Comparison of ENCODE assay signal across 28 cellular contexts in the genomic region with DNA sequence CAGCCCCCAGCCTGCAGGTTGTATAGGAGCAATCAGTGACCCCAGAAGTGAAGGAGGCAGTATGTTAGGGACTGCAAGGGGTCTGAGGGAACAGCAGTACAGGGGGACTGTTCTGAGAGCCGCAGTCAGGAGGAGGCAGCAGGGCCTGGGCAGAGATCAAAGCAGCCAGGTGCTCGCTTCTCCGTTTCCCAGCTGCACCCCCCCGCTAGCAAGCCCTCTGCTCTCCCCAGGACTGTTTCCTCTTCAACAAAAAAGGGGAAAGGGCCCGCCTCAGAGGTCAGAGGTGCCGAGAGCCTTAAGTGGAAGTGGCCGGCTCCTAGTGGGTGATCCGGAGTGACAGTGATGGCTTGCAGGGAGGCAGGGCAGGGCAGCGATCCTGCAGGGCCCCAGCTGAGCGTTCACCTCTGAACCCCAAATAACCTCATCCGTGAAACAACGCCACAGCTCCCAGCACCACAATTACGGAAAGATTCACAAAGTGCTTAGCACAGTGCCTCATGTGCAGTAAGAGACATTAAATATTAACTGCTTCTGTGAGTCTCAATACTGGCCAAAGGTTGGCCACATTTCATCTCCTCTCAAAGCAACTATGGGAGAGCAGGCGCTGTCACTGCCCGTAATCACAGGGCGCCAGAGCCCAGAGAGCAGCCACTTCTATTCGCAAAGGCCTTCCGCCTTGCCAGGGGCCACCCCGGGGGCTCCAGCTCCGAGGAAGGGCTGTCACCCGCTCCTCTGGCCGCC. TPM values are rescaled to one million over a fixed set of nuclear protein-coding genes. Genes with fewer than 3 reads are reported as not detected.
DNase-seq lines count a peak whose midpoint lies in the region; ATAC-seq and TF ChIP-seq lines count a peak whose summit lies in the region.
"Had no signal": no experiment of that assay in that cellular context is flagged by ENCODE, and none has a peak within 500 bp of the region (broad histone marks: within the 10 kb centered on the region; RNA-seq: fewer than 3 reads in every experiment).

No MANE protein-coding gene starts in this region.

- H4K20me1 ChIP-seq in MM.1S (ENCODE audit: insufficient read depth, low read length): peaks cover 10% of the 10 kb centered on the region

- H2AFZ ChIP-seq in MM.1S (ENCODE audit: low read length): no peak overlapping the region

- H3K27me3 Mint-ChIP-seq in activated CD4-positive, alpha-beta T cell treated with anti-CD3 and anti-CD28 coated beads, Interleukin-2, amount 10 ng/mL, durations not matched to agents 7 days and 5 days: no peaks in the 10 kb centered on the region
- H3K27me3 Mint-ChIP-seq: activated CD4-positive, alpha-beta memory T cell treated with anti-CD3 and anti-CD28 coated beads for 36 hours; activated naive CD8-positive, alpha-beta T cell treated with anti-CD3 and anti-CD28 coated beads for 36 hours; activated T-helper 17 cell treated with anti-CD3 and anti-CD28 coated beads, Interleukin-2, amount 50 U/mL, for 72 hours; CD4-positive, alpha-beta memory T cell had no signal

- POLR2A ChIA-PET in activated CD4-positive, alpha-beta T cell treated with anti-CD3 and anti-CD28 coated beads, Interleukin-2, amount 10 ng/mL, durations not matched to agents 7 days and 5 days (lab: Charles Lee): interaction anchor here (0.8 kb wide), 1 partner anchor 10 kb away, joined by 3 read pairs; no protein-coding TSS in a partner anchor

- peaks cover 61% of the 10 kb centered on the region for H3K4me1 ChIP-seq in MM.1S (ENCODE audit: low read length)
- H3K4me1 ChIP-seq: ascending aorta, foreskin keratinocyte had no signal

- no peaks in the 10 kb centered on the region for H3K9me3 ChIP-seq in MM.1S (replicated peaks; ENCODE audit: insufficient read depth, low read length)
- H3K9me3 ChIP-seq: ascending aorta had no signal

- no peak overlapping the region for H3K4me3 Mint-ChIP-seq in activated CD4-positive, alpha-beta T cell treated with anti-CD3 and anti-CD28 coated beads, Interleukin-2, amount 10 ng/mL, durations not matched to agents 7 days and 5 days
- no peak overlapping the region for H3K4me3 Mint-ChIP-seq in stimulated activated effector memory CD8-positive, alpha-beta T cell treated with anti-CD3 and anti-CD28 coated beads, Interleukin-12 subunit alpha, Interleukin-12 subunit beta, amount 100 ng/mL, for 72 hours
- H3K4me3 Mint-ChIP-seq: activated CD4-positive, alpha-beta memory T cell treated with anti-CD3 and anti-CD28 coated beads for 36 hours; activated naive CD8-positive, alpha-beta T cell treated with anti-CD3 and anti-CD28 coated beads for 36 hours; activated T-helper 17 cell treated with anti-CD3 and anti-CD28 coated beads, Interleukin-2, amount 50 U/mL, for 72 hours; CD4-positive, alpha-beta memory T cell; endodermal cell had no signal

- DNase-seq in activated CD4-positive, alpha-beta T cell treated with anti-CD3 and anti-CD28 coated beads, Interleukin-2, amount 10 ng/mL, durations not matched to agents 7 days and 5 days: no peak
- no peak for DNase-seq in activated CD4-positive, alpha-beta T cell treated with anti-CD3 and anti-CD28 coated beads, Interleukin-2, amount 50 U/mL, for 1 hour
- DNase-seq in MM.1S (peak; percentile 47), left kidney (ENCODE audit: low read depth, low spot score) (peak; percentile 17), NCI-H146 treated with DMSO at 0.1 percent for 48 hours (lab: John Stamatoyannopoulos, UW; ENCODE audit: unreplicated experiment) (no peak), OCI-M2 (lab: John Stamatoyannopoulos, UW; ENCODE audit: unreplicated experiment) (no peak)
- DNase-seq in stimulated activated effector memory CD8-positive, alpha-beta T cell treated with anti-CD3 and anti-CD28 coated beads, Interleukin-12 subunit alpha, Interleukin-12 subunit beta, amount 100 ng/mL, for 72 hours (ENCODE audit: low spot score in 2 of 2): no peak
- DNase-seq: 8988T; activated CD4-positive, alpha-beta memory T cell treated with anti-CD3 and anti-CD28 coated beads for 36 hours; activated naive CD8-positive, alpha-beta T cell treated with anti-CD3 and anti-CD28 coated beads for 36 hours; caudate nucleus; CD4-positive, alpha-beta memory T cell; endodermal cell; foreskin keratinocyte; NCI-H1092 treated with DMSO at 0.1 percent for 48 hours; NCI-H2029; NCI-H69; retina; T-helper 1 cell had no signal

- peak overlapping the region; percentile 34 for H3K4me2 ChIP-seq in MM.1S (ENCODE audit: low read depth, low read length)

- H3K27me3 ChIP-seq in MM.1S (replicated peaks; ENCODE audit: insufficient read depth, low read length): no peaks in the 10 kb centered on the region
- H3K27me3 ChIP-seq: ascending aorta, foreskin keratinocyte had no signal

- peaks cover 72% of the 10 kb centered on the region for H3K36me3 ChIP-seq in MM.1S (replicated peaks; ENCODE audit: insufficient read depth, low read length)

- peaks cover 42% of the 10 kb centered on the region for H3K36me3 Mint-ChIP-seq in activated CD4-positive, alpha-beta T cell treated with anti-CD3 and anti-CD28 coated beads, Interleukin-2, amount 10 ng/mL, durations not matched to agents 7 days and 5 days (ENCODE audit: low read depth)
- H3K36me3 Mint-ChIP-seq in stimulated activated effector memory CD8-positive, alpha-beta T cell treated with anti-CD3 and anti-CD28 coated beads, Interleukin-12 subunit alpha, Interleukin-12 subunit beta, amount 100 ng/mL, for 72 hours: peaks cover 92% of the 10 kb centered on the region

- H3K27ac Mint-ChIP-seq in activated CD4-positive, alpha-beta T cell treated with anti-CD3 and anti-CD28 coated beads, Interleukin-2, amount 10 ng/mL, durations not matched to agents 7 days and 5 days: peak overlapping the region; percentile 80
- H3K27ac Mint-ChIP-seq in stimulated activated effector memory CD8-positive, alpha-beta T cell treated with anti-CD3 and anti-CD28 coated beads, Interleukin-12 subunit alpha, Interleukin-12 subunit beta, amount 100 ng/mL, for 72 hours: peak overlapping the region; percentile 45
- H3K27ac Mint-ChIP-seq: activated CD4-positive, alpha-beta memory T cell treated with anti-CD3 and anti-CD28 coated beads for 36 hours; activated naive CD8-positive, alpha-beta T cell treated with anti-CD3 and anti-CD28 coated beads for 36 hours; CD4-positive, alpha-beta memory T cell had no signal

- H3K9me2 ChIP-seq in MM.1S (replicated peaks; ENCODE audit: insufficient read depth, low read length): no peaks in the 10 kb centered on the region

- ATAC-seq in stimulated activated effector memory CD8-positive, alpha-beta T cell treated with anti-CD3 and anti-CD28 coated beads, Interleukin-12 subunit alpha, Interleukin-12 subunit beta, amount 100 ng/mL, for 72 hours: no peak
- no peak for ATAC-seq in GM18873 (IDR thresholded peaks at IDR 0.05; ENCODE audit: low FRiP score, unreplicated experiment)
- ATAC-seq: activated T-helper 17 cell treated with anti-CD3 and anti-CD28 coated beads, Interleukin-2, amount 50 U/mL, for 72 hours; esophagus mucosa; foreskin keratinocyte had no signal

- no peak overlapping the region for H3K4me3 ChIP-seq in MM.1S (ENCODE audit: low read length)
- H3K4me3 ChIP-seq: ascending aorta had no signal

- peak overlapping the region; percentile 90 for H3K27ac ChIP-seq in MM.1S (ENCODE audit: low read length)
- H3K27ac ChIP-seq: ascending aorta, foreskin keratinocyte had no signal

- no peak for TF ChIP-seq CTCF in MM.1S (IDR thresholded peaks at IDR 0.05; ENCODE audit: low read length)

- peaks cover 27% of the 10 kb centered on the region for H3K4me1 Mint-ChIP-seq in activated CD4-positive, alpha-beta T cell treated with anti-CD3 and anti-CD28 coated beads, Interleukin-2, amount 10 ng/mL, durations not matched to agents 7 days and 5 days
- H3K4me1 Mint-ChIP-seq in stimulated activated effector memory CD8-positive, alpha-beta T cell treated with anti-CD3 and anti-CD28 coated beads, Interleukin-12 subunit alpha, Interleukin-12 subunit beta, amount 100 ng/mL, for 72 hours: no peaks in the 10 kb centered on the region
- H3K4me1 Mint-ChIP-seq: activated T-helper 17 cell treated with anti-CD3 and anti-CD28 coated beads, Interleukin-2, amount 50 U/mL, for 72 hours; endodermal cell had no signal

- peaks cover 70% of the 10 kb centered on the region for H3F3A ChIP-seq in MM.1S (ENCODE audit: insufficient read depth, low read length)

- H3K79me2 ChIP-seq in MM.1S (ENCODE audit: low read length): peaks cover 100% of the 10 kb centered on the region

- H3K9ac ChIP-seq in MM.1S (ENCODE audit: low read length): peak overlapping the region; percentile 46

- no peaks in the 10 kb centered on the region for H3K9me3 Mint-ChIP-seq in activated CD4-positive, alpha-beta T cell treated with anti-CD3 and anti-CD28 coated beads, Interleukin-2, amount 10 ng/mL, durations not matched to agents 7 days and 5 days
- H3K9me3 Mint-ChIP-seq in stimulated activated effector memory CD8-positive, alpha-beta T cell treated with anti-CD3 and anti-CD28 coated beads, Interleukin-12 subunit alpha, Interleukin-12 subunit beta, amount 100 ng/mL, for 72 hours: no peaks in the 10 kb centered on the region
- H3K9me3 Mint-ChIP-seq: activated CD4-positive, alpha-beta memory T cell treated with anti-CD3 and anti-CD28 coated beads for 36 hours; activated naive CD8-positive, alpha-beta T cell treated with anti-CD3 and anti-CD28 coated beads for 36 hours; activated T-helper 17 cell treated with anti-CD3 and anti-CD28 coated beads, Interleukin-2, amount 50 U/mL, for 72 hours; CD4-positive, alpha-beta memory T cell; endodermal cell had no signal

- CTCF ChIA-PET in activated CD4-positive, alpha-beta T cell treated with anti-CD3 and anti-CD28 coated beads, Interleukin-2, amount 10 ng/mL, durations not matched to agents 7 days and 5 days (lab: Charles Lee): interaction anchor here (0.6 kb wide), 1 partner anchor 10 kb away, joined by 4 read pairs; no protein-coding TSS in a partner anchor

RNA-seq across cellular contexts. Expression of a gene that starts 8.0 kb away (rescaled TPM):
- 100 to 1,000 TPM; 122 to 123 TPM for total RNA-seq in activated CD4-positive, alpha-beta T cell treated with anti-CD3 and anti-CD28 coated beads, Interleukin-2, amount 10 ng/mL, durations not matched to agents 7 days and 5 days

RNA-seq across cellular contexts. Expression of a gene that starts 42.1 kb away (rescaled TPM):
- total RNA-seq in activated CD4-positive, alpha-beta T cell treated with anti-CD3 and anti-CD28 coated beads, Interleukin-2, amount 10 ng/mL, durations not matched to agents 7 days and 5 days: 1 to 10 TPM; 3.4 to 5.6 TPM
- total RNA-seq: ascending aorta; CD4-positive, alpha-beta memory T cell; esophagus mucosa; mesenteric fat pad; osteocyte; RPMI7951; subcutaneous adipose tissue; urinary bladder had no signal

Comparison
In these comparisons a context has a peak if more than half of its experiments do, and no peak if none do; other contexts are left out.
1. DNase-seq: peak in MM.1S (single experiment) and left kidney (single experiment); none in activated CD4-positive, alpha-beta T cell treated with anti-CD3 and anti-CD28 coated beads, Interleukin-2, amount 10 ng/mL, durations not matched to agents 7 days and 5 days (single experiment), activated CD4-positive, alpha-beta T cell treated with anti-CD3 and anti-CD28 coated beads, Interleukin-2, amount 50 U/mL, for 1 hour (single experiment), stimulated activated effector memory CD8-positive, alpha-beta T cell treated with anti-CD3 and anti-CD28 coated beads, Interleukin-12 subunit alpha, Interleukin-12 subunit beta, amount 100 ng/mL, for 72 hours (0 of 2), NCI-H146 treated with DMSO at 0.1 percent for 48 hours (single experiment) and OCI-M2 (single experiment).